24 cellular contexts compared by ENCODE assay signal in the genomic region with DNA sequence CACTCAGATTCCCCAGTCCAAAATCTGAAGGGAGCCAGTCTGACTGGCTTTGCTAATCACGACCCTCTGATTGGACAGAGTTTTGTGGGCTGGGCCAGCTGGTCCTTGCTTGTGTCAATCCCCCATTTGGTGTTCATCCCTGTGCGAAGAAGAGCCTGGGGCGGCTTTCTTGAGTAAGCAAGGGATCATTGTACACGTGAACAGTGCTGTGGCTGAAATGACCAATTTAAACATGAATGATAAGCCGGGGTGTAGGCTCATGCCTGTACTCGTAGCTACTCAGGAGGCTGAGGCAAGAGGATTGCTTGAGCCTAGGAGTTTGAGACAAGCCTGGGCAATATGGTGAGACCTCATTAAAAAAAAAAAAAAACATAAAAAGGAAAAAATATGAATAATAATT.
"Had no signal": no experiment of that assay in that cellular context is flagged by ENCODE, and none has a peak within 500 bp of the region (broad histone marks: within the 10 kb centered on the region; RNA-seq: fewer than 3 reads in every experiment).

No MANE protein-coding gene starts in this region.

- H3K36me3 ChIP-seq: ascending aorta had no signal

- H3K4me1 ChIP-seq: ascending aorta had no signal

- H3K27me3 ChIP-seq: ascending aorta had no signal

- H3K27ac ChIP-seq: ascending aorta, SK-N-MC had no signal

- H3K4me3 ChIP-seq: ascending aorta, K562, SK-N-MC had no signal

- ATAC-seq: activated CD4-positive, alpha-beta T cell treated with anti-CD3 and anti-CD28 coated beads for 36 hours; activated CD4-positive, CD25-positive, alpha-beta regulatory T cell treated with anti-CD3 and anti-CD28 coated beads, Interleukin-2, amount 50 U/mL, for 24 hours; activated CD8-positive, alpha-beta T cell treated with anti-CD3 and anti-CD28 coated beads, Interleukin-2, amount 10 ng/mL, durations not matched to agents 7 days and 5 days; K562; Panc1; WTC11 had no signal

- DNase-seq: activated CD4-positive, alpha-beta T cell treated with anti-CD3 and anti-CD28 coated beads for 36 hours; activated CD4-positive, alpha-beta T cell treated with anti-CD3 and anti-CD28 coated beads, Interleukin-2, amount 10 ng/mL, durations not matched to agents 7 days and 5 days; activated CD4-positive, alpha-beta T cell treated with anti-CD3 and anti-CD28 coated beads, Interleukin-2, amount 50 U/mL, for 48 hours; activated CD8-positive, alpha-beta T cell treated with anti-CD3 and anti-CD28 coated beads, Interleukin-2, amount 10 ng/mL, durations not matched to agents 7 days and 5 days; activated gamma-delta T cell; activated naive CD4-positive, alpha-beta T cell treated with Interleukin-2 at 50 U/mL for 16 hours; activated naive CD8-positive, alpha-beta T cell treated with anti-CD3 and anti-CD28 coated beads, Interleukin-2, amount 10 ng/mL, durations not matched to agents 7 days and 5 days; activated T-cell treated with anti-CD3 and anti-CD28 coated beads, Interleukin-2, amount 50 U/mL, for 24 hours; amygdala; NCI-H1105; NCI-H1417 treated with DMSO at 0.1 percent for 48 hours; NCI-H187 treated with DMSO at 0.1 percent for 48 hours; NCI-H2081; NCI-H345; NCI-H524 treated with DMSO at 0.1 percent for 48 hours; Right ventricle myocardium superior; RPMI8226; T1000 had no signal

- H3K9me3 ChIP-seq: ascending aorta had no signal
